Comparison of ENCODE assay signal across 22 cellular contexts in genomic region chr9:68777070-68777763, GRCh38.
DNase-seq lines count a peak whose midpoint lies in the region; ATAC-seq, FAIRE-seq and TF ChIP-seq lines count a peak whose summit lies in the region.
"Had no signal": no experiment of that assay in that cellular context is flagged by ENCODE, and none has a peak within 500 bp of the region (broad histone marks: within the 10 kb centered on the region; RNA-seq: fewer than 3 reads in every experiment).

No MANE protein-coding gene starts in this region.

- H3K9ac ChIP-seq in Karpas-422 (ENCODE audit: low read length) (no peak overlapping the region), colonic mucosa (ENCODE audit: low read depth in 2 of 2, low read length in 2 of 2) (no peak overlapping the region)
- H3K9ac ChIP-seq: neural progenitor cell had no signal

- H3K9me3 Mint-ChIP-seq in neural crest cell: no peaks in the 10 kb centered on the region
- H3K9me3 Mint-ChIP-seq in activated CD4-positive, alpha-beta T cell treated with anti-CD3 and anti-CD28 coated beads for 36 hours (ENCODE audit: low read depth): no peaks in the 10 kb centered on the region
- H3K9me3 Mint-ChIP-seq: activated T-cell treated with anti-CD3 and anti-CD28 coated beads, Interleukin-2, amount 50 U/mL, for 24 hours; neural progenitor cell; stimulated activated effector memory CD8-positive, alpha-beta T cell treated with anti-CD3 and anti-CD28 coated beads, Interleukin-12 subunit alpha, Interleukin-12 subunit beta, amount 100 ng/mL, for 72 hours; T-helper 1 cell treated with Interleukin-12 subunit alpha and Interleukin-12 subunit beta and Interleukin-4 antibody, amounts not matched to agents 30 μg/mL and 1 μg/mL, for 36 hours had no signal

- H3K9me2 ChIP-seq in Karpas-422 (replicated peaks; ENCODE audit: insufficient read depth, low read length): no peaks in the 10 kb centered on the region

- H3K4me3 Mint-ChIP-seq in neural crest cell: peak overlapping the region; percentile 29
- no peak overlapping the region for H3K4me3 Mint-ChIP-seq in activated CD4-positive, alpha-beta T cell treated with anti-CD3 and anti-CD28 coated beads for 36 hours
- H3K4me3 Mint-ChIP-seq: activated T-cell treated with anti-CD3 and anti-CD28 coated beads, Interleukin-2, amount 50 U/mL, for 24 hours; neural progenitor cell; stimulated activated effector memory CD8-positive, alpha-beta T cell treated with anti-CD3 and anti-CD28 coated beads, Interleukin-12 subunit alpha, Interleukin-12 subunit beta, amount 100 ng/mL, for 72 hours; T-helper 1 cell treated with Interleukin-12 subunit alpha and Interleukin-12 subunit beta and Interleukin-4 antibody, amounts not matched to agents 30 μg/mL and 1 μg/mL, for 36 hours had no signal

- peaks cover 7% of the 10 kb centered on the region for H4K20me1 ChIP-seq in Karpas-422 (ENCODE audit: insufficient read depth, low read depth, low read length)

- H3K4me1 Mint-ChIP-seq in neural crest cell: peaks cover 6% of the 10 kb centered on the region
- H3K4me1 Mint-ChIP-seq in activated CD4-positive, alpha-beta T cell treated with anti-CD3 and anti-CD28 coated beads for 36 hours: peaks cover 11% of the 10 kb centered on the region
- H3K4me1 Mint-ChIP-seq: stimulated activated effector memory CD8-positive, alpha-beta T cell treated with anti-CD3 and anti-CD28 coated beads, Interleukin-12 subunit alpha, Interleukin-12 subunit beta, amount 100 ng/mL, for 72 hours had no signal

- no peaks in the 10 kb centered on the region for H3K36me3 Mint-ChIP-seq in neural crest cell (ENCODE audit: low read depth)
- H3K36me3 Mint-ChIP-seq in activated CD4-positive, alpha-beta T cell treated with anti-CD3 and anti-CD28 coated beads for 36 hours (ENCODE audit: low read depth): no peaks in the 10 kb centered on the region
- H3K36me3 Mint-ChIP-seq: neural progenitor cell; stimulated activated effector memory CD8-positive, alpha-beta T cell treated with anti-CD3 and anti-CD28 coated beads, Interleukin-12 subunit alpha, Interleukin-12 subunit beta, amount 100 ng/mL, for 72 hours had no signal

- TF ChIP-seq CTCF in colonic mucosa (IDR thresholded peaks at IDR 0.05) (no peak), neural crest cell (conservative IDR thresholded peaks at IDR 0.05) (no peak)

- H3K9me3 ChIP-seq in Karpas-422 (ENCODE audit: low read length) (no peaks in the 10 kb centered on the region), colonic mucosa (no peaks in the 10 kb centered on the region)
- H3K9me3 ChIP-seq: right lobe of liver had no signal

- peaks cover 26% of the 10 kb centered on the region for H3K4me1 ChIP-seq in Karpas-422 (ENCODE audit: low read length)
- peaks cover 9% of the 10 kb centered on the region for H3K4me1 ChIP-seq in colonic mucosa

- POLR2A ChIA-PET in activated CD4-positive, alpha-beta T cell treated with anti-CD3 and anti-CD28 coated beads for 36 hours (lab: Charles Lee): no interaction called here

- peaks cover 22% of the 10 kb centered on the region for H3K27me3 Mint-ChIP-seq in neural crest cell (ENCODE audit: low read depth)
- peaks cover 6% of the 10 kb centered on the region for H3K27me3 Mint-ChIP-seq in activated CD4-positive, alpha-beta T cell treated with anti-CD3 and anti-CD28 coated beads for 36 hours
- H3K27me3 Mint-ChIP-seq: activated T-cell treated with anti-CD3 and anti-CD28 coated beads, Interleukin-2, amount 50 U/mL, for 24 hours had no signal

- no peak overlapping the region for H3K27ac Mint-ChIP-seq in neural crest cell (ENCODE audit: unreplicated experiment)
- H3K27ac Mint-ChIP-seq in activated CD4-positive, alpha-beta T cell treated with anti-CD3 and anti-CD28 coated beads for 36 hours: no peak overlapping the region
- H3K27ac Mint-ChIP-seq: activated T-cell treated with anti-CD3 and anti-CD28 coated beads, Interleukin-2, amount 50 U/mL, for 24 hours; neural progenitor cell; stimulated activated effector memory CD8-positive, alpha-beta T cell treated with anti-CD3 and anti-CD28 coated beads, Interleukin-12 subunit alpha, Interleukin-12 subunit beta, amount 100 ng/mL, for 72 hours; T-helper 1 cell treated with Interleukin-12 subunit alpha and Interleukin-12 subunit beta and Interleukin-4 antibody, amounts not matched to agents 30 μg/mL and 1 μg/mL, for 36 hours had no signal

- TF ChIP-seq POLR2A in H54 (IDR thresholded peaks at IDR 0.05; ENCODE audit: low read depth, low read length): no peak

- H3K79me2 ChIP-seq in Karpas-422 (ENCODE audit: low read length): peaks cover 13% of the 10 kb centered on the region

- DNase-seq in Karpas-422: no peak
- DNase-seq in M059J (ENCODE audit: low read depth): peak; percentile 12
- no peak for DNase-seq in colonic mucosa
- DNase-seq in neural crest cell (ENCODE audit: low read depth, low spot score): no peak
- DNase-seq in H54 (ENCODE audit: insufficient read length, low spot score): no peak
- no peak for DNase-seq in NCI-H524 (lab: John Stamatoyannopoulos, UW)
- DNase-seq in activated CD4-positive, alpha-beta T cell treated with anti-CD3 and anti-CD28 coated beads for 36 hours: no peak
- DNase-seq: activated CD4-positive, alpha-beta T cell treated with anti-CD3 and anti-CD28 coated beads for 4 hours; activated gamma-delta T cell; activated T-cell treated with anti-CD3 and anti-CD28 coated beads, Interleukin-2, amount 50 U/mL, for 24 hours; Calu3; dorsolateral prefrontal cortex; left colon; mesenchymal stem cell; NCI-H1436; NCI-H510A treated with DMSO at 0.1 percent for 48 hours; right lobe of liver; stimulated activated CD4-positive, alpha-beta T cell treated with anti-CD3 and anti-CD28 coated beads, Interleukin-4, amount 100 ng/mL, for 24 hours had no signal

- no peak for ATAC-seq in activated CD4-positive, alpha-beta T cell treated with anti-CD3 and anti-CD28 coated beads for 36 hours
- ATAC-seq: left colon; right lobe of liver; stimulated activated effector memory CD8-positive, alpha-beta T cell treated with anti-CD3 and anti-CD28 coated beads, Interleukin-12 subunit alpha, Interleukin-12 subunit beta, amount 100 ng/mL, for 72 hours had no signal

- H3K27ac ChIP-seq in Karpas-422 (ENCODE audit: low read length) (no peak overlapping the region), colonic mucosa (peak overlapping the region; percentile 14)
- H3K27ac ChIP-seq: C4-2B, dorsolateral prefrontal cortex, neural progenitor cell, right lobe of liver had no signal

- H3K4me2 ChIP-seq in Karpas-422 (ENCODE audit: low read depth, low read length, poor library complexity, severe bottlenecking): no peak overlapping the region
- H3K4me2 ChIP-seq: neural progenitor cell had no signal

- H3K27me3 ChIP-seq in Karpas-422 (ENCODE audit: low read length): no peaks in the 10 kb centered on the region
- no peaks in the 10 kb centered on the region for H3K27me3 ChIP-seq in colonic mucosa
- H3K27me3 ChIP-seq: dorsolateral prefrontal cortex, right lobe of liver had no signal

- intact Hi-C loops in colonic mucosa (cut with DNase I): no loop called here
- intact Hi-C loops in activated CD4-positive, alpha-beta T cell treated with anti-CD3 and anti-CD28 coated beads for 36 hours (cut with DNase I, micrococcal nuclease): no loop called here

- no peak overlapping the region for H3K4me3 ChIP-seq in Karpas-422 (ENCODE audit: low read length)
- H3K4me3 ChIP-seq in colonic mucosa: no peak overlapping the region
- H3K4me3 ChIP-seq: dorsolateral prefrontal cortex, neural progenitor cell, right lobe of liver had no signal

- no peak for FAIRE-seq in H54 (lab: Jason Lieb, UNC)

- CTCF ChIA-PET in activated CD4-positive, alpha-beta T cell treated with anti-CD3 and anti-CD28 coated beads for 36 hours (lab: Charles Lee): interaction anchor here (0.6 kb wide), 1 partner anchor 119 kb away, joined by 3 read pairs; no protein-coding TSS in a partner anchor

- H2AFZ ChIP-seq in Karpas-422 (ENCODE audit: low read length): 0 out of 2 replicates have a peak overlapping the region, but pooled peaks have one; percentile 0
- H2AFZ ChIP-seq: neural progenitor cell had no signal

- H3K36me3 ChIP-seq in Karpas-422 (ENCODE audit: insufficient read depth, low read length) (no peaks in the 10 kb centered on the region), colonic mucosa (no peaks in the 10 kb centered on the region)
- H3K36me3 ChIP-seq: neural progenitor cell, right lobe of liver had no signal
